ENCODE assay signal across 23 cellular contexts in the genomic region with DNA sequence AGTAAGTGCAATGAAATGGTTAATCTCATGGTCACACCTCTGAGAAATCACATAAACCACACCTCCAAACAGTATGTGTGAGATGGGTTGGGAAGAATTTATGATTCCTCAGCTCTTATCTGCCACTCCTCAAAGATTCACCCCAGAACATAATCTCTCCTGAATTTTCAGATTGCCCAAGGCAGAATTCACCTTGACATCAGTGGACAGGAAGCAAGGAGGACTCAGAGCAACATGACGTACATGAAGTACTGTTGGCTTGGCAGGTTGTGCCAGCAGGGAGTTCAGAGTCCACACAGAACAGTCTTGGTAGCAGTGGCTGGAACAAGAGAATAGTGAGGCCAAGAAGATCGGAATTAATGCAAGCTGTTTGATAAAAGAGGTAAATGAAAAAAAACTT. TPM values are rescaled to one million over a fixed set of nuclear protein-coding genes. Genes with fewer than 3 reads are reported as not detected.
DNase-seq lines count a peak whose midpoint lies in the region; ATAC-seq, FAIRE-seq and TF ChIP-seq lines count a peak whose summit lies in the region.
"Had no signal": no experiment of that assay in that cellular context is flagged by ENCODE, and none has a peak within 500 bp of the region (broad histone marks: within the 10 kb centered on the region; RNA-seq: fewer than 3 reads in every experiment).

No MANE protein-coding gene starts in this region.

- no peaks in the 10 kb centered on the region for H3K9me2 ChIP-seq in PC-9 (ENCODE audit: insufficient read depth)

- H3K4me1 ChIP-seq in Peyer's patch, result peaks cover 0 to 14% (median 0%) of the 10 kb centered on the region in 4 donors
- peaks cover 0 to 12% (median 0%) of the 10 kb centered on the region in 4 donors for H3K4me1 ChIP-seq in right lobe of liver
- H3K4me1 ChIP-seq in transverse colon, result peaks cover 0 to 14% (median 6%) of the 10 kb centered on the region in 4 donors
- H3K4me1 ChIP-seq in PC-9 (replicated peaks; ENCODE audit: insufficient read depth), result no peaks in the 10 kb centered on the region

- BruUV-seq in PC-9 (replicated peaks; lab: Mats Ljungman, UMichigan), result no TSS peak

- POLR2A ChIA-PET in PC-9 (lab: Charles Lee; ENCODE audit: unreplicated experiment), result no interaction called here

- CTCF ChIA-PET in PC-9 (lab: Charles Lee), result no interaction called here

- no peak for TF ChIP-seq CTCF in Peyer's patch (IDR thresholded peaks at IDR 0.05)
- no peak for TF ChIP-seq CTCF in right lobe of liver (IDR thresholded peaks at IDR 0.05)
- TF ChIP-seq CTCF in transverse colon (IDR thresholded peaks at IDR 0.05), result no peak
- TF ChIP-seq CTCF in PC-9 (conservative IDR thresholded peaks at IDR 0.05), result no peak

- H3K27ac ChIP-seq in Peyer's patch, result peak overlapping the region in 3 of 4 donors; percentile 38 to 73 (median 72)
- no peak overlapping the region for H3K27ac ChIP-seq in right lobe of liver
- peak overlapping the region in 3 of 4 donors; percentile 55 to 67 (median 65) for H3K27ac ChIP-seq in transverse colon
- H3K27ac ChIP-seq in PC-9, result no peak overlapping the region
- H3K27ac ChIP-seq: C4-2B had no signal

- WGBS in right lobe of liver (ENCODE audit: insufficient coverage, low coverage, low lambda C conversion rate, missing lambda C conversion rate), result 51% methylated on average over 2 of the region's 2 CpGs
- WGBS in transverse colon (ENCODE audit: low coverage in 1 of 2), 2 donors, result 56 to 88% methylated on average over 1 to 2 of the region's 2 CpGs

- TF ChIP-seq EP300 in transverse colon (IDR thresholded peaks at IDR 0.05; ENCODE audit: low read depth), result no peak

- FAIRE-seq in colon (lab: Jason Lieb, UNC), result peak; percentile 5
- FAIRE-seq: G401.6 had no signal

- H2AFZ ChIP-seq in PC-9, result no peak overlapping the region

- H3F3A ChIP-seq in PC-9 (ENCODE audit: insufficient read depth, low read depth), result no peaks in the 10 kb centered on the region

- H3K36me3 ChIP-seq in Peyer's patch (no peaks in the 10 kb centered on the region), right lobe of liver (no peaks in the 10 kb centered on the region), transverse colon (no peaks in the 10 kb centered on the region), PC-9 (ENCODE audit: low read depth) (no peaks in the 10 kb centered on the region)
- H3K36me3 ChIP-seq: MG63 had no signal

- ATAC-seq in right lobe of liver, result peak; percentile 60 to 76 (median 70)
- no peak for ATAC-seq in GM19351 (IDR thresholded peaks at IDR 0.05; ENCODE audit: unreplicated experiment)
- ATAC-seq in GM21528 (IDR thresholded peaks at IDR 0.05; ENCODE audit: low FRiP score, unreplicated experiment), result no peak

- no peak overlapping the region for H3K4me2 ChIP-seq in PC-9

- intact Hi-C loops in right lobe of liver (cut with DNase I), result no loop called here
- intact Hi-C loops in transverse colon (cut with DNase I; ENCODE audit: low total_unique reads), result no loop called here
- intact Hi-C loops in PC-9 (cut with micrococcal nuclease; ENCODE audit: unreplicated experiment), result no loop called here

- H4K20me1 ChIP-seq in PC-9 (ENCODE audit: insufficient read depth), result no peaks in the 10 kb centered on the region

- peak in 2 of 3 donors; percentile 67 to 86 for DNase-seq in Peyer's patch
- DNase-seq in right lobe of liver, result peak in 1 of 3 donors; percentile 62
- peak; percentile 71 for DNase-seq in transverse colon
- DNase-seq in PC-9, result no peak
- DNase-seq: AML-193; DND-41; H7; HFFc6; MG63; NCI-H1092; NCI-H1436 treated with DMSO at 0.1 percent for 48 hours; NCI-H2029 treated with DMSO at 0.1 percent for 48 hours; NCI-H2171; NCI-H446 treated with DMSO at 0.1 percent for 48 hours; NCI-H748 treated with DMSO at 0.1 percent for 48 hours; NK-92 treated with Interleukin-12 subunit alpha and Interleukin-12 subunit beta, amount 100 ng/mL, for 24 hours; OCI-M1; RPMI8226 had no signal

- H3K79me2 ChIP-seq in PC-9 (ENCODE audit: low read depth), result no peaks in the 10 kb centered on the region

- H3K4me3 ChIP-seq in Peyer's patch (no peak overlapping the region), right lobe of liver (no peak overlapping the region), transverse colon (no peak overlapping the region), PC-9 (no peak overlapping the region)
- H3K4me3 ChIP-seq: MG63 had no signal

- H3K9me3 ChIP-seq in Peyer's patch, result no peaks in the 10 kb centered on the region
- H3K9me3 ChIP-seq in right lobe of liver, result no peaks in the 10 kb centered on the region
- H3K9me3 ChIP-seq in transverse colon, result no peaks in the 10 kb centered on the region
- no peaks in the 10 kb centered on the region for H3K9me3 ChIP-seq in PC-9 (ENCODE audit: insufficient read depth, low read depth)
- H3K9me3 ChIP-seq: MG63 had no signal

- H3K27me3 ChIP-seq in Peyer's patch (no peaks in the 10 kb centered on the region), right lobe of liver (no peaks in the 10 kb centered on the region), transverse colon (no peaks in the 10 kb centered on the region), PC-9 (ENCODE audit: insufficient read depth, low read depth) (no peaks in the 10 kb centered on the region)
- H3K27me3 ChIP-seq: MG63 had no signal

- in situ Hi-C loops in transverse colon (cut with MboI; ENCODE audit: low pct_ligation_motif_present in 1 of 4, low pct_unique_long_range_greater_than_20kb in 1 of 4, low sequenced_read_pairs in 3 of 4), result no loop called here

- TF ChIP-seq POLR2A in Peyer's patch (IDR thresholded peaks at IDR 0.05), result peak in 1 of 2 donors; percentile 48
- TF ChIP-seq POLR2A in right lobe of liver (IDR thresholded peaks at IDR 0.05), result no peak
- no peak for TF ChIP-seq POLR2A in transverse colon (IDR thresholded peaks at IDR 0.05)

RNA-seq across cellular contexts. Expression of a gene that starts 31.7 kb away (rescaled TPM):
- total RNA-seq in Peyer's patch (100 to 1,000 TPM in 3 of 4 donors, 10 to 100 TPM in 1; 72.6 to 951 (median 674) TPM), right lobe of liver (10 to 100 TPM in 4 of 6 experiments, 1 to 10 TPM in 2; 7.3 to 15.1 (median 10.9) TPM), transverse colon (100 to 1,000 TPM in 1 of 4 donors, 10 to 100 TPM in 3; 50.7 to 124 (median 63.9) TPM), PC-9 (2021) (125 and 132 TPM in 2 replicates)

RNA-seq across cellular contexts. Expression of a gene that starts 56.6 kb away (rescaled TPM):
- total RNA-seq in Peyer's patch (10 to 100 TPM; 17.3 to 29.7 (median 24.9) TPM), right lobe of liver (1 to 10 TPM; 5.5 to 8.1 (median 6.9) TPM), transverse colon (10 to 100 TPM in 3 of 4 donors, 1 to 10 TPM in 1; 6.2 to 24.7 (median 19.2) TPM), PC-9 (2021) (22.0 and 22.1 TPM in 2 replicates)

RNA-seq across cellular contexts. Expression of a gene that starts 56.8 kb away (rescaled TPM):
- total RNA-seq in Peyer's patch (100 to 1,000 TPM in 1 of 4 donors, 10 to 100 TPM in 3; 11.4 to 107 (median 15.2) TPM), right lobe of liver (10 to 100 TPM in 2 of 6 experiments, 1 to 10 TPM in 4; 6.5 to 13.8 (median 9.5) TPM), transverse colon (10 to 100 TPM in 3 of 4 donors, 1 to 10 TPM in 1; 6.7 to 64.5 (median 22.1) TPM), PC-9 (2021) (21.8 and 24.3 TPM in 2 replicates)

Comparison
In these comparisons a context has a peak if more than half of its experiments do, and no peak if none do; other contexts are left out.
1. DNase-seq: peak in Peyer's patch (2 of 3) and transverse colon (single experiment); none in PC-9 (0 of 2).
2. H3K27ac ChIP-seq: peak in Peyer's patch (3 of 4) and transverse colon (3 of 4); none in right lobe of liver (0 of 3) and PC-9 (single experiment).
3. ATAC-seq: peak in right lobe of liver (4 of 4); none in GM19351 (single experiment) and GM21528 (single experiment).